In the genomic region with DNA sequence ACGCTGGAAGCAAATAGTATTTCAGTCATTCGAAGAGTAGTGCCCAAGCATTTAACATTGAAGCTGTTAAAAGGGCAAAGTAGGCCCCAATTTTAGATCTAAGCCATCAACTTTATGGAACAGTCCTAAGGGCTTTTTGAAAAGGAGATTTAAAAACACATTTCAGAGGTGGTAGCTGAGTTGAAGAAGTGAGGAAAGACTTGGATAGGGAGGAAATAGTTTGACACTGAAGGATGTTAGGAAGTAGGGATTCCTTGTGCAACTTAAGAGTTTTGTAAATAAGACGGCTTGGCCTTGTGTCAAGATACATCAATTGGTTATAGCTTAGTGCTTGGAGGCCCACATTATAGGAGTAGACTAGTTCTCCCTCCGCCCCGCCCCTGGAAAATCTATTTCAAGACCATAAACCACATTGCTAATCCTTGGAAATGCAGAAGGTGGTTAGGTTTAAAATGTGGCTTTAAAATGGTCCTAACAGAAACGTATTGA, we compare ENCODE assay signal across 8 cellular contexts. TPM values are rescaled to one million over a fixed set of nuclear protein-coding genes. Genes with fewer than 3 reads are reported as not detected.
DNase-seq lines count a peak whose midpoint lies in the region; ATAC-seq and TF ChIP-seq lines count a peak whose summit lies in the region.

No MANE protein-coding gene starts in this region.

- H3K9me3 ChIP-seq in HEK293 (ENCODE audit: control insufficient read depth, insufficient read depth, low read depth, low read length), result no peaks in the 10 kb centered on the region
- no peaks in the 10 kb centered on the region for H3K9me3 ChIP-seq in RWPE2 (ENCODE audit: severe bottlenecking)
- H3K9me3 ChIP-seq in endocrine pancreas (ENCODE audit: control insufficient read depth, low read length), result no peaks in the 10 kb centered on the region

- peak overlapping the region; percentile 99 for H3K27ac ChIP-seq in HEK293 (ENCODE audit: extremely low read depth, low read depth, low read length)
- H3K27ac ChIP-seq in RWPE2 (ENCODE audit: poor library complexity, severe bottlenecking), result peak overlapping the region; percentile 96

- H3K27ac Mint-ChIP-seq in CD14-positive monocyte (peak overlapping the region; percentile 32 to 94 (median 83)), nephron (peak overlapping the region; percentile 100)

- H3K36me3 Mint-ChIP-seq in CD14-positive monocyte (peaks cover 30 to 41% of the 10 kb centered on the region in 2 donors), nephron (ENCODE audit: low read depth) (peaks cover 34% of the 10 kb centered on the region)

- H3K4me1 ChIP-seq in HEK293 (ENCODE audit: control insufficient read depth, insufficient read depth, low read length) (peaks cover 11% of the 10 kb centered on the region), RWPE2 (ENCODE audit: insufficient read depth, poor library complexity, severe bottlenecking) (no peaks in the 10 kb centered on the region), endocrine pancreas (ENCODE audit: control insufficient read depth, insufficient read depth, low read length) (peaks cover 10% of the 10 kb centered on the region)

- 0 out of 3 replicates have a peak, but pooled peaks have one; percentile 1 for ATAC-seq in RWPE2 (ENCODE audit: low read depth)
- no peak for ATAC-seq in HG02588 (IDR thresholded peaks at IDR 0.05; ENCODE audit: unreplicated experiment)
- no peak for ATAC-seq in sciatic nerve

- H3K27me3 Mint-ChIP-seq in CD14-positive monocyte (ENCODE audit: low read depth in 3 of 3), result no peaks in the 10 kb centered on the region
- H3K27me3 Mint-ChIP-seq in nephron (ENCODE audit: low read depth), result no peaks in the 10 kb centered on the region

- H3K9me3 Mint-ChIP-seq in CD14-positive monocyte, result peaks cover 0 to 2% (median 0%) of the 10 kb centered on the region in 7 donors
- H3K9me3 Mint-ChIP-seq in nephron, result no peaks in the 10 kb centered on the region

- CTCF ChIA-PET in HEK293 (lab: Yijun Ruan, JAX), result interaction anchor here (0.6 to 4.7 kb wide), 13 partner anchors 16 to 986 kb away, joined by 3 to 50 read pairs (median 6); a partner anchor contains a TSS

- no peaks in the 10 kb centered on the region for H3K27me3 ChIP-seq in RWPE2 (ENCODE audit: insufficient read depth, poor library complexity, severe bottlenecking)
- no peaks in the 10 kb centered on the region for H3K27me3 ChIP-seq in endocrine pancreas (ENCODE audit: control insufficient read depth, insufficient read depth, low read length)

- DNase-seq in CD14-positive monocyte (ENCODE audit: low spot score) (no peak), RWPE2 (ENCODE audit: low spot score) (no peak), sciatic nerve (ENCODE audit: low spot score) (no peak), NCI-H2227 (lab: John Stamatoyannopoulos, UW; ENCODE audit: unreplicated experiment) (no peak)

- H3K4me3 ChIP-seq in HEK293 (ENCODE audit: low read depth, low read length) (peak overlapping the region; percentile 40), RWPE2 (ENCODE audit: severe bottlenecking) (peak overlapping the region; percentile 91), endocrine pancreas (ENCODE audit: control insufficient read depth, insufficient read depth, low read length) (peak overlapping the region; percentile 72)

- peak overlapping the region; percentile 80 to 92 for H3K4me3 Mint-ChIP-seq in CD14-positive monocyte
- H3K4me3 Mint-ChIP-seq in nephron, result peak overlapping the region; percentile 81 to 86 (median 85)

- H3K36me3 ChIP-seq in HEK293 (ENCODE audit: control insufficient read depth in 2 of 2, insufficient read depth in 1 of 2, low read length in 2 of 2) (peaks cover 0 to 36% of the 10 kb centered on the region in 2 experiments), RWPE2 (ENCODE audit: low read depth) (peaks cover 39% of the 10 kb centered on the region), endocrine pancreas (ENCODE audit: control insufficient read depth, insufficient read depth, low read length) (peaks cover 10% of the 10 kb centered on the region)

- intact Hi-C loops in CD14-positive monocyte (cut with micrococcal nuclease) (loop anchor here (5.0 to 10.0 kb wide), 5 partner anchors 50 to 103 kb away; a partner anchor contains a TSS), sciatic nerve (cut with DNase I) (loop anchor here (10.0 kb wide), 2 partner anchors 53 to 103 kb away; a partner anchor contains a TSS)

- H3K4me1 Mint-ChIP-seq in CD14-positive monocyte, result peaks cover 37% of the 10 kb centered on the region
- peaks cover 51% of the 10 kb centered on the region for H3K4me1 Mint-ChIP-seq in nephron

- POLR2A ChIA-PET in HEK293 (lab: Yijun Ruan, JAX), result interaction anchor here (0.6 to 5.1 kb wide), 25 partner anchors 8 to 280 kb away, joined by 3 to 134 read pairs (median 16); a partner anchor contains a TSS

- H3K9ac ChIP-seq in endocrine pancreas (ENCODE audit: control insufficient read depth, insufficient read depth, low read length), result peak overlapping the region; percentile 27

- TF ChIP-seq CTCF in CD14-positive monocyte (IDR thresholded peaks at IDR 0.05) (no peak), HEK293 (tag by site-specific recombination; IDR thresholded peaks at IDR 0.05) (no peak), RWPE2 (IDR thresholded peaks at IDR 0.05; ENCODE audit: poor library complexity, severe bottlenecking) (no peak), nephron (IDR thresholded peaks at IDR 0.05; ENCODE audit: unreplicated experiment in 3 of 3) (no peak)

TF ChIP-seq in HEK293, 187 proteins besides CTCF, POLR2A, EP300 and RAD21 (continues in another document):
- TF ChIP-seq EGR2 (tag by site-specific recombination; IDR thresholded peaks at IDR 0.05; ENCODE audit: low read depth), result no peak
- TF ChIP-seq ZNF121 (tag by site-specific recombination; IDR thresholded peaks at IDR 0.05), result no peak
- TF ChIP-seq, protein P1, sequence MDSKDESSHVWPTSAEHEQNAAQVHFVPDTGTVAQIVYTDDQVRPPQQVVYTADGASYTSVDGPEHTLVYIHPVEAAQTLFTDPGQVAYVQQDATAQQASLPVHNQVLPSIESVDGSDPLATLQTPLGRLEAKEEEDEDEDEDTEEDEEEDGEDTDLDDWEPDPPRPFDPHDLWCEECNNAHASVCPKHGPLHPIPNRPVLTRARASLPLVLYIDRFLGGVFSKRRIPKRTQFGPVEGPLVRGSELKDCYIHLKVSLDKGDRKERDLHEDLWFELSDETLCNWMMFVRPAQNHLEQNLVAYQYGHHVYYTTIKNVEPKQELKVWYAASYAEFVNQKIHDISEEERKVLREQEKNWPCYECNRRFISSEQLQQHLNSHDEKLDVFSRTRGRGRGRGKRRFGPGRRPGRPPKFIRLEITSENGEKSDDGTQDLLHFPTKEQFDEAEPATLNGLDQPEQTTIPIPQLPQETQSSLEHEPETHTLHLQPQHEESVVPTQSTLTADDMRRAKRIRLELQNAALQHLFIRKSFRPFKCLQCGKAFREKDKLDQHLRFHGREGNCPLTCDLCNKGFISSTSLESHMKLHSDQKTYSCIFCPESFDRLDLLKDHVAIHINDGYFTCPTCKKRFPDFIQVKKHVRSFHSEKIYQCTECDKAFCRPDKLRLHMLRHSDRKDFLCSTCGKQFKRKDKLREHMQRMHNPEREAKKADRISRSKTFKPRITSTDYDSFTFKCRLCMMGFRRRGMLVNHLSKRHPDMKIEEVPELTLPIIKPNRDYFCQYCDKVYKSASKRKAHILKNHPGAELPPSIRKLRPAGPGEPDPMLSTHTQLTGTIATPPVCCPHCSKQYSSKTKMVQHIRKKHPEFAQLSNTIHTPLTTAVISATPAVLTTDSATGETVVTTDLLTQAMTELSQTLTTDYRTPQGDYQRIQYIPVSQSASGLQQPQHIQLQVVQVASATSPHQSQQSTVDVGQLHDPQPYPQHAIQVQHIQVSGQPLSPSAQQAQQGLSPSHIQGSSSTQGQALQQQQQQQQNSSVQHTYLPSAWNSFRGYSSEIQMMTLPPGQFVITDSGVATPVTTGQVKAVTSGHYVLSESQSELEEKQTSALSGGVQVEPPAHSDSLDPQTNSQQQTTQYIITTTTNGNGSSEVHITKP (tag by site-specific recombination; IDR thresholded peaks at IDR 0.05), result peak; percentile 84
- TF ChIP-seq WT1 (tag by site-specific recombination; IDR thresholded peaks at IDR 0.05), result peak; percentile 59; the same call in 1 of the 2 replicates
- TF ChIP-seq ZNF558 (tag by site-specific recombination; IDR thresholded peaks at IDR 0.05), result 0 out of 2 replicates have a peak, but pooled peaks have one; percentile 11
- peak; percentile 43; the same call in 1 of the 2 replicates for TF ChIP-seq ZFP37 (tag by site-specific recombination; IDR thresholded peaks at IDR 0.05)
- peak; percentile 80 for TF ChIP-seq ZNF366 (tag by site-specific recombination; conservative IDR thresholded peaks at IDR 0.05)
- TF ChIP-seq ZNF335 (tag by site-specific recombination; conservative IDR thresholded peaks at IDR 0.05), result peak; percentile 73
- peak; percentile 23; the same call in 1 of the 2 replicates for TF ChIP-seq FEZF1 (tag by site-specific recombination; IDR thresholded peaks at IDR 0.05)
- TF ChIP-seq MYNN (tag by site-specific recombination; IDR thresholded peaks at IDR 0.05; ENCODE audit: borderline replicate concordance), result peak; percentile 88
- 0 out of 2 replicates have a peak, but pooled peaks have one; percentile 13 for TF ChIP-seq ZNF629 (tag by site-specific recombination; IDR thresholded peaks at IDR 0.05)
- TF ChIP-seq, protein P2, sequence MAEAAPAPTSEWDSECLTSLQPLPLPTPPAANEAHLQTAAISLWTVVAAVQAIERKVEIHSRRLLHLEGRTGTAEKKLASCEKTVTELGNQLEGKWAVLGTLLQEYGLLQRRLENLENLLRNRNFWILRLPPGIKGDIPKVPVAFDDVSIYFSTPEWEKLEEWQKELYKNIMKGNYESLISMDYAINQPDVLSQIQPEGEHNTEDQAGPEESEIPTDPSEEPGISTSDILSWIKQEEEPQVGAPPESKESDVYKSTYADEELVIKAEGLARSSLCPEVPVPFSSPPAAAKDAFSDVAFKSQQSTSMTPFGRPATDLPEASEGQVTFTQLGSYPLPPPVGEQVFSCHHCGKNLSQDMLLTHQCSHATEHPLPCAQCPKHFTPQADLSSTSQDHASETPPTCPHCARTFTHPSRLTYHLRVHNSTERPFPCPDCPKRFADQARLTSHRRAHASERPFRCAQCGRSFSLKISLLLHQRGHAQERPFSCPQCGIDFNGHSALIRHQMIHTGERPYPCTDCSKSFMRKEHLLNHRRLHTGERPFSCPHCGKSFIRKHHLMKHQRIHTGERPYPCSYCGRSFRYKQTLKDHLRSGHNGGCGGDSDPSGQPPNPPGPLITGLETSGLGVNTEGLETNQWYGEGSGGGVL (tag by site-specific recombination; IDR thresholded peaks at IDR 0.05), result 0 out of 2 replicates have a peak, but pooled peaks have one; percentile 16
- peak; percentile 97 for TF ChIP-seq ZFP69B (tag by site-specific recombination; IDR thresholded peaks at IDR 0.05)
- TF ChIP-seq ZNF416 (tag by site-specific recombination; IDR thresholded peaks at IDR 0.05), result no peak
- no peak for TF ChIP-seq TCF7L2 (IDR thresholded peaks at IDR 0.05; ENCODE audit: borderline replicate concordance, low read depth, low read length)

RNA-seq across cellular contexts. Expression of a gene that starts 0.8 kb away (rescaled TPM):
- polyA plus RNA-seq in CD14-positive monocyte, result 100 to 1,000 TPM; 481 to 538 TPM
- 680 TPM for total RNA-seq in sciatic nerve

RNA-seq across cellular contexts. Expression of a gene that starts 21.4 kb away (rescaled TPM):
- 10 to 100 TPM; 22.0 to 25.9 TPM for polyA plus RNA-seq in CD14-positive monocyte
- total RNA-seq in sciatic nerve, result 99.1 TPM

RNA-seq across cellular contexts. Expression of a gene that starts 37.4 kb away (rescaled TPM):
- not detected for polyA plus RNA-seq in CD14-positive monocyte
- total RNA-seq in sciatic nerve, result 54.5 TPM

RNA-seq across cellular contexts. Expression of a gene that starts 56.9 kb away (rescaled TPM):
- 100 to 1,000 TPM; 859 to 946 TPM for polyA plus RNA-seq in CD14-positive monocyte
- 346 TPM for total RNA-seq in sciatic nerve

Comparison
In these comparisons a context has a peak if more than half of its experiments do, and no peak if none do; other contexts are left out.
1. H3K4me3 ChIP-seq: peak in every context shown above with its lines; median percentile 91 in RWPE2; 72 in endocrine pancreas; 40 in HEK293.